ENCODE assay signal across 8 cellular contexts in the genomic region with DNA sequence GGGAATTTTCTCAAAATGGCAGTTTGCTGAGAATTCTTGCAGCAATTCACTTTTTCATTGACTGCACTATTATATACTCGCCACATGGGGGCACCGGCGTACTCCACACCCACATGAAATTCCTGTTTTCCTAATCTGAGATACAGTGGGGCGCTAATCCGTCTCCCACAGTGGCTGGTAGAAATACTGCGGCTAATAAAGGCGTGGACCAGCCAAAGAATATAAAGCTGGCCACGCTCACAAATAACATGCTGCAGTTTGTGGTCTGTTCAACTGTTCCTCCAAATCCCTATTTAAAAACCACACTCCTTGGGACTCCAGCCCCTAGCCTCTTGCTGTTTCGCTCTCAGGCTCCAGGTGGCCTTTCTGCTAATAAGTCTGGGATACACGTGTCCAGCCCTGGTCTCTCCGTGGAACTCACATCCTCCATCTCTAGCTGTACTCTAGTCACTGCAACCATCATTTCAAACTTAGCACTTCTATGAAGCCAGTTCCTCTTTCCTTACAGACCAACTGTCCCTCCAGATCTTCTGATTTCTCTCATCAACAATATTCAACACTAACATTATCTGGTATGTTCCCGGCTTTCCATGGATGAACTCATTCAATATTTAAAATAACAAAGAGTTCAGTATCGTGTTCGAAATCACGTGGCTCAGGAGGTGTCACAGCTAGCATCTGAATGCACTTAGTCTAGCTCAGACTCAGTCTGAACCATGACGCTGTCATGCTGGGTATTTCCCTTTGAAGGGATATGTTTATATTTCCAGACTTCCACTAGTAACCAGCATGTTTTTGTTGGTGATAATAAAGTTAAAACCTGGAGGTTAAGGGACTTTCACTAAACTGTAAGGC. TPM values are rescaled to one million over a fixed set of nuclear protein-coding genes. Genes with fewer than 3 reads are reported as not detected.
DNase-seq lines count a peak whose midpoint lies in the region; ATAC-seq lines count a peak whose summit lies in the region.

No MANE protein-coding gene starts in this region.

- H3K9ac ChIP-seq in Karpas-422 (ENCODE audit: low read length), result no peak overlapping the region

- H3K27me3 ChIP-seq in Karpas-422 (ENCODE audit: low read length), result no peaks in the 10 kb centered on the region

- H3K4me1 ChIP-seq in Karpas-422 (ENCODE audit: low read length), result peaks cover 14% of the 10 kb centered on the region

- peak; percentile 53 for ATAC-seq in GM21360 (IDR thresholded peaks at IDR 0.05; ENCODE audit: unreplicated experiment)

- H3K9me2 ChIP-seq in Karpas-422 (replicated peaks; ENCODE audit: insufficient read depth, low read length), result no peaks in the 10 kb centered on the region

- DNase-seq in DMS53 treated with DMSO at 0.1 percent for 48 hours (lab: John Stamatoyannopoulos, UW; ENCODE audit: unreplicated experiment) (peak; percentile 74), Karpas-422 (no peak), RPMI7951 (ENCODE audit: low read depth) (peak; percentile 75), brain pericyte (ENCODE audit: low read depth, low spot score) (peak; percentile 37), inferior parietal cortex (ENCODE audit: extremely low spot score) (peak; percentile 77), cortex of kidney (lab: John Stamatoyannopoulos, UW) (no peak)
- DNase-seq in stimulated activated CD4-positive, alpha-beta T cell treated with anti-CD3 and anti-CD28 coated beads, Interleukin-15, amount 100 ng/mL, for 24 hours, result peak; percentile 31

- H4K20me1 ChIP-seq in Karpas-422 (ENCODE audit: insufficient read depth, low read depth, low read length), result no peaks in the 10 kb centered on the region

- no peak overlapping the region; the same call in 1 of the 2 replicates for H3K4me3 ChIP-seq in Karpas-422 (ENCODE audit: low read length)

- peak overlapping the region; percentile 38; the same call in 1 of the 2 replicates for H2AFZ ChIP-seq in Karpas-422 (ENCODE audit: low read length)

- no peaks in the 10 kb centered on the region for H3K9me3 ChIP-seq in Karpas-422 (ENCODE audit: low read length)

- H3K4me2 ChIP-seq in Karpas-422 (ENCODE audit: low read depth, low read length, poor library complexity, severe bottlenecking), result peak overlapping the region; percentile 36

- no peaks in the 10 kb centered on the region for H3K79me2 ChIP-seq in Karpas-422 (ENCODE audit: low read length)

- H3K27ac ChIP-seq in Karpas-422 (ENCODE audit: low read length), result no peak overlapping the region

- no peaks in the 10 kb centered on the region for H3K36me3 ChIP-seq in Karpas-422 (ENCODE audit: insufficient read depth, low read length)

RNA-seq across cellular contexts. Expression of gene TBRG1, which starts 22.0 kb away (rescaled TPM):
- total RNA-seq in Karpas-422 (2014; rRNA removed; shearing (Covaris generic); ENCODE audit: low replicate concordance), result 14.5 and 21.6 TPM in 2 replicates
- total RNA-seq in RPMI7951 (2014; rRNA removed; shearing (Covaris generic)), result 16.2 and 19.3 TPM in 2 replicates

RNA-seq across cellular contexts. Expression of gene SIAE, which starts 28.9 kb away (rescaled TPM):
- total RNA-seq in Karpas-422 (2014; rRNA removed; shearing (Covaris generic); ENCODE audit: low replicate concordance), result 0.47 and 0.89 TPM in 2 replicates
- total RNA-seq in RPMI7951 (2014; rRNA removed; shearing (Covaris generic)), result 6.7 and 12.0 TPM in 2 replicates

RNA-seq across cellular contexts. Expression of gene SPA17, which starts 29.1 kb away (rescaled TPM):
- 1.2 and 10.4 TPM in 2 replicates for total RNA-seq in Karpas-422 (2014; rRNA removed; shearing (Covaris generic); ENCODE audit: low replicate concordance)
- total RNA-seq in RPMI7951 (2014; rRNA removed; shearing (Covaris generic)), result 21.7 and 27.3 TPM in 2 replicates

RNA-seq across cellular contexts. Expression of gene PANX3, which starts 33.4 kb away (rescaled TPM):
- not detected in 2 replicates for total RNA-seq in Karpas-422 (2014; rRNA removed; shearing (Covaris generic); ENCODE audit: low replicate concordance)
- not detected in 2 replicates for total RNA-seq in RPMI7951 (2014; rRNA removed; shearing (Covaris generic))

Comparison
In these comparisons a context has a peak if more than half of its experiments do, and no peak if none do; other contexts are left out.
1. DNase-seq: peak in DMS53 treated with DMSO at 0.1 percent for 48 hours (single experiment), RPMI7951 (single experiment), brain pericyte (single experiment), inferior parietal cortex (single experiment) and stimulated activated CD4-positive, alpha-beta T cell treated with anti-CD3 and anti-CD28 coated beads, Interleukin-15, amount 100 ng/mL, for 24 hours (single experiment); none in Karpas-422 (single experiment) and cortex of kidney (single experiment).